ENCODE assay signal across 1 cellular context in genomic region chr18:9333441-9334350, GRCh38.
A peak's percentile ranks its signal among the peaks of the same experiment; 100 is the strongest.
TF ChIP-seq lines count a peak whose summit lies in the region.

No MANE protein-coding gene starts in this region.

TF ChIP-seq in HEK293, 187 proteins besides CTCF, POLR2A, EP300 and RAD21 (continued from another document and continues in another):
- TF ChIP-seq, protein P1, sequence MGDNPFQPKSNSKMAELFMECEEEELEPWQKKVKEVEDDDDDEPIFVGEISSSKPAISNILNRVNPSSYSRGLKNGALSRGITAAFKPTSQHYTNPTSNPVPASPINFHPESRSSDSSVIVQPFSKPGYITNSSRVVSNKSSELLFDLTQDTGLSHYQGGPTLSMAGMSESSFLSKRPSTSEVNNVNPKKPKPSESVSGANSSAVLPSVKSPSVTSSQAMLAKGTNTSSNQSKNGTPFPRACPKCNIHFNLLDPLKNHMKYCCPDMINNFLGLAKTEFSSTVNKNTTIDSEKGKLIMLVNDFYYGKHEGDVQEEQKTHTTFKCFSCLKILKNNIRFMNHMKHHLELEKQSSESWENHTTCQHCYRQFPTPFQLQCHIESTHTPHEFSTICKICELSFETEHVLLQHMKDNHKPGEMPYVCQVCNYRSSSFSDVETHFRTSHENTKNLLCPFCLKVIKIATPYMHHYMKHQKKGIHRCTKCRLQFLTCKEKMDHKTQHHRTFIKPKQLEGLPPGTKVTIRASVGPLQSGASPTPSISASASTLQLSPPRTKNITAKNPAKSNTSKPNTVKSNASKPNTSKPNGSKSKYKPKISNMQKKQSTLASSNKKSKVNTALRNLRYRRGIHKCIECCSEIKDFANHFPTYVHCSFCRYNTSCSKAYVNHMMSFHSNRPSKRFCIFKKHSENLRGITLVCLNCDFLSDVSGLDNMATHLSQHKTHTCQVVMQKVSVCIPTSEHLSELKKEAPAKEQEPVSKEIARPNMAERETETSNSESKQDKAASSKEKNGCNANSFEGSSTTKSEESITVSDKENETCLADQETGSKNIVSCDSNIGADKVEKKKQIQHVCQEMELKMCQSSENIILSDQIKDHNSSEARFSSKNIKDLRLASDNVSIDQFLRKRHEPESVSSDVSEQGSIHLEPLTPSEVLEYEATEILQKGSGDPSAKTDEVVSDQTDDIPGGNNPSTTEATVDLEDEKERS (tag by site-specific recombination; IDR thresholded peaks at IDR 0.05), result peak; percentile 92; the same call in 1 of the 2 replicates
- TF ChIP-seq ZNF76 (tag by site-specific recombination; IDR thresholded peaks at IDR 0.05; ENCODE audit: borderline replicate concordance, low read depth) (no peak), ZNF580 (tag by site-specific recombination; IDR thresholded peaks at IDR 0.05) (peak; percentile 77; the same call in 1 of the 2 replicates), ZNF629 (tag by site-specific recombination; IDR thresholded peaks at IDR 0.05) (no peak), KLF1 (tag by site-specific recombination; IDR thresholded peaks at IDR 0.05) (no peak), GLI4 (tag by site-specific recombination; IDR thresholded peaks at IDR 0.05) (no peak), ZNF292 (tag by site-specific recombination; IDR thresholded peaks at IDR 0.05; ENCODE audit: borderline replicate concordance, low read depth) (no peak), ZBTB21 (tag by site-specific recombination; IDR thresholded peaks at IDR 0.05) (no peak), ZNF792 (tag by site-specific recombination; IDR thresholded peaks at IDR 0.05) (0 out of 2 replicates have a peak, but pooled peaks have one; percentile 28), KLF8 (tag by site-specific recombination; IDR thresholded peaks at IDR 0.05) (no peak), ZNF335 (tag by site-specific recombination; conservative IDR thresholded peaks at IDR 0.05) (peak; percentile 96), ZFP3 (tag by site-specific recombination; IDR thresholded peaks at IDR 0.05; ENCODE audit: low read depth) (no peak), ZNF26 (tag by site-specific recombination; IDR thresholded peaks at IDR 0.05) (no peak), ZNF510 (tag by site-specific recombination; IDR thresholded peaks at IDR 0.05; ENCODE audit: insufficient replicate concordance) (no peak), PBX3 (CRISPR knock-in tag; IDR thresholded peaks at IDR 0.05) (no peak), ZNF223 (tag by site-specific recombination; IDR thresholded peaks at IDR 0.05) (no peak), ZNF394 (tag by site-specific recombination; IDR thresholded peaks at IDR 0.05; ENCODE audit: borderline replicate concordance) (peak; percentile 82; the same call in 1 of the 2 replicates), ZFHX2 (tag by site-specific recombination; conservative IDR thresholded peaks at IDR 0.05) (no peak), ZNF639 (tag by site-specific recombination; IDR thresholded peaks at IDR 0.05) (no peak), HOXA7 (CRISPR knock-in tag; IDR thresholded peaks at IDR 0.05; ENCODE audit: borderline replicate concordance) (no peak), ZNF501 (tag by site-specific recombination; IDR thresholded peaks at IDR 0.05) (0 out of 2 replicates have a peak, but pooled peaks have one; percentile 71), ZNF248 (tag by site-specific recombination; IDR thresholded peaks at IDR 0.05) (no peak), ZNF280C (tag by site-specific recombination; IDR thresholded peaks at IDR 0.05) (0 out of 2 replicates have a peak, but pooled peaks have one; percentile 74), ZNF350 (tag by site-specific recombination; IDR thresholded peaks at IDR 0.05) (no peak), ZBTB48 (tag by site-specific recombination; IDR thresholded peaks at IDR 0.05) (no peak), ZNF707 (tag by site-specific recombination; IDR thresholded peaks at IDR 0.05) (no peak), ZNF133 (tag by site-specific recombination; IDR thresholded peaks at IDR 0.05) (no peak), ZNF677 (tag by site-specific recombination; IDR thresholded peaks at IDR 0.05) (no peak), ZNF202 (tag by site-specific recombination; IDR thresholded peaks at IDR 0.05; ENCODE audit: borderline replicate concordance) (0 out of 2 replicates have a peak, but pooled peaks have one; percentile 22), ZFP37 (tag by site-specific recombination; IDR thresholded peaks at IDR 0.05) (peak; percentile 64; the same call in 1 of the 2 replicates), IKZF3 (tag by site-specific recombination; IDR thresholded peaks at IDR 0.05) (no peak), ZNF404 (tag by site-specific recombination; IDR thresholded peaks at IDR 0.05) (no peak), GLI2 (tag by site-specific recombination; IDR thresholded peaks at IDR 0.05; ENCODE audit: borderline replicate concordance, low read depth) (no peak), ZFP41 (tag by site-specific recombination; IDR thresholded peaks at IDR 0.05; ENCODE audit: borderline replicate concordance) (no peak), ZNF302 (tag by site-specific recombination; IDR thresholded peaks at IDR 0.05; ENCODE audit: low read depth) (no peak), TRIM28 (IDR thresholded peaks at IDR 0.05; ENCODE audit: borderline replicate concordance, low read length) (no peak), ZNF768 (tag by site-specific recombination; IDR thresholded peaks at IDR 0.05) (no peak), ZNF24 (tag by site-specific recombination; IDR thresholded peaks at IDR 0.05) (no peak), ZNF37A (tag by site-specific recombination; IDR thresholded peaks at IDR 0.05) (no peak)
- TF ChIP-seq, protein P2, sequence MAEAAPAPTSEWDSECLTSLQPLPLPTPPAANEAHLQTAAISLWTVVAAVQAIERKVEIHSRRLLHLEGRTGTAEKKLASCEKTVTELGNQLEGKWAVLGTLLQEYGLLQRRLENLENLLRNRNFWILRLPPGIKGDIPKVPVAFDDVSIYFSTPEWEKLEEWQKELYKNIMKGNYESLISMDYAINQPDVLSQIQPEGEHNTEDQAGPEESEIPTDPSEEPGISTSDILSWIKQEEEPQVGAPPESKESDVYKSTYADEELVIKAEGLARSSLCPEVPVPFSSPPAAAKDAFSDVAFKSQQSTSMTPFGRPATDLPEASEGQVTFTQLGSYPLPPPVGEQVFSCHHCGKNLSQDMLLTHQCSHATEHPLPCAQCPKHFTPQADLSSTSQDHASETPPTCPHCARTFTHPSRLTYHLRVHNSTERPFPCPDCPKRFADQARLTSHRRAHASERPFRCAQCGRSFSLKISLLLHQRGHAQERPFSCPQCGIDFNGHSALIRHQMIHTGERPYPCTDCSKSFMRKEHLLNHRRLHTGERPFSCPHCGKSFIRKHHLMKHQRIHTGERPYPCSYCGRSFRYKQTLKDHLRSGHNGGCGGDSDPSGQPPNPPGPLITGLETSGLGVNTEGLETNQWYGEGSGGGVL (tag by site-specific recombination; IDR thresholded peaks at IDR 0.05), result peak; percentile 30
- TF ChIP-seq, protein P3, sequence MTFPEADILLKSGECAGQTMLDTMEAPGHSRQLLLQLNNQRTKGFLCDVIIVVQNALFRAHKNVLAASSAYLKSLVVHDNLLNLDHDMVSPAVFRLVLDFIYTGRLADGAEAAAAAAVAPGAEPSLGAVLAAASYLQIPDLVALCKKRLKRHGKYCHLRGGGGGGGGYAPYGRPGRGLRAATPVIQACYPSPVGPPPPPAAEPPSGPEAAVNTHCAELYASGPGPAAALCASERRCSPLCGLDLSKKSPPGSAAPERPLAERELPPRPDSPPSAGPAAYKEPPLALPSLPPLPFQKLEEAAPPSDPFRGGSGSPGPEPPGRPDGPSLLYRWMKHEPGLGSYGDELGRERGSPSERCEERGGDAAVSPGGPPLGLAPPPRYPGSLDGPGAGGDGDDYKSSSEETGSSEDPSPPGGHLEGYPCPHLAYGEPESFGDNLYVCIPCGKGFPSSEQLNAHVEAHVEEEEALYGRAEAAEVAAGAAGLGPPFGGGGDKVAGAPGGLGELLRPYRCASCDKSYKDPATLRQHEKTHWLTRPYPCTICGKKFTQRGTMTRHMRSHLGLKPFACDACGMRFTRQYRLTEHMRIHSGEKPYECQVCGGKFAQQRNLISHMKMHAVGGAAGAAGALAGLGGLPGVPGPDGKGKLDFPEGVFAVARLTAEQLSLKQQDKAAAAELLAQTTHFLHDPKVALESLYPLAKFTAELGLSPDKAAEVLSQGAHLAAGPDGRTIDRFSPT (tag by site-specific recombination; IDR thresholded peaks at IDR 0.05), result no peak
- TF ChIP-seq, protein P4, sequence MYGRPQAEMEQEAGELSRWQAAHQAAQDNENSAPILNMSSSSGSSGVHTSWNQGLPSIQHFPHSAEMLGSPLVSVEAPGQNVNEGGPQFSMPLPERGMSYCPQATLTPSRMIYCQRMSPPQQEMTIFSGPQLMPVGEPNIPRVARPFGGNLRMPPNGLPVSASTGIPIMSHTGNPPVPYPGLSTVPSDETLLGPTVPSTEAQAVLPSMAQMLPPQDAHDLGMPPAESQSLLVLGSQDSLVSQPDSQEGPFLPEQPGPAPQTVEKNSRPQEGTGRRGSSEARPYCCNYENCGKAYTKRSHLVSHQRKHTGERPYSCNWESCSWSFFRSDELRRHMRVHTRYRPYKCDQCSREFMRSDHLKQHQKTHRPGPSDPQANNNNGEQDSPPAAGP (tag by site-specific recombination; IDR thresholded peaks at IDR 0.05), result no peak
- TF ChIP-seq, protein P5, sequence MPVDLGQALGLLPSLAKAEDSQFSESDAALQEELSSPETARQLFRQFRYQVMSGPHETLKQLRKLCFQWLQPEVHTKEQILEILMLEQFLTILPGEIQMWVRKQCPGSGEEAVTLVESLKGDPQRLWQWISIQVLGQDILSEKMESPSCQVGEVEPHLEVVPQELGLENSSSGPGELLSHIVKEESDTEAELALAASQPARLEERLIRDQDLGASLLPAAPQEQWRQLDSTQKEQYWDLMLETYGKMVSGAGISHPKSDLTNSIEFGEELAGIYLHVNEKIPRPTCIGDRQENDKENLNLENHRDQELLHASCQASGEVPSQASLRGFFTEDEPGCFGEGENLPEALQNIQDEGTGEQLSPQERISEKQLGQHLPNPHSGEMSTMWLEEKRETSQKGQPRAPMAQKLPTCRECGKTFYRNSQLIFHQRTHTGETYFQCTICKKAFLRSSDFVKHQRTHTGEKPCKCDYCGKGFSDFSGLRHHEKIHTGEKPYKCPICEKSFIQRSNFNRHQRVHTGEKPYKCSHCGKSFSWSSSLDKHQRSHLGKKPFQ (tag by site-specific recombination; IDR thresholded peaks at IDR 0.05), result no peak
